8 cellular contexts compared by ENCODE assay signal in genomic region chr1:1122078-1122811, GRCh38.
DNase-seq lines count a peak whose midpoint lies in the region; ATAC-seq and TF ChIP-seq lines count a peak whose summit lies in the region.

No MANE protein-coding gene starts in this region.

- no peaks in the 10 kb centered on the region for H3K79me2 ChIP-seq in DND-41 (ENCODE audit: insufficient read depth, low read length)

- no peaks in the 10 kb centered on the region for H3K36me3 ChIP-seq in DND-41 (ENCODE audit: insufficient read depth, low read length)
- H3K36me3 ChIP-seq in muscle layer of colon (ENCODE audit: insufficient read depth, low read length): no peaks in the 10 kb centered on the region

- H3K4me2 ChIP-seq in DND-41 (ENCODE audit: insufficient read depth, low read length): peak overlapping the region; percentile 23

- peak; percentile 93 for ATAC-seq in DND-41 (ENCODE audit: insufficient read depth, low read depth)
- ATAC-seq in HG02759 (IDR thresholded peaks at IDR 0.05; ENCODE audit: unreplicated experiment): peak; percentile 68
- no peak for ATAC-seq in HG02623 (IDR thresholded peaks at IDR 0.05; ENCODE audit: unreplicated experiment)

- H3K27me3 ChIP-seq in DND-41 (ENCODE audit: insufficient read depth, low read length, poor library complexity) (no peaks in the 10 kb centered on the region), muscle layer of colon (ENCODE audit: control insufficient read depth in 1 of 2, insufficient read depth in 2 of 2, low read length in 2 of 2) (peaks cover 0 to 32% of the 10 kb centered on the region in 2 donors)

- TF ChIP-seq CTCF in DND-41 (IDR thresholded peaks at IDR 0.05; ENCODE audit: borderline replicate concordance, extremely low read depth, low read length, poor library complexity, severe bottlenecking): peak; percentile 78

- H3K27ac ChIP-seq in DND-41 (ENCODE audit: low read length) (no peak overlapping the region), muscle layer of colon (ENCODE audit: low read depth, low read length) (no peak overlapping the region)

- H3K9ac ChIP-seq in DND-41 (ENCODE audit: low read depth, low read length): no peak overlapping the region
- H3K9ac ChIP-seq in muscle layer of colon (ENCODE audit: low read length): no peak overlapping the region

- no peak overlapping the region for H3K4me3 ChIP-seq in DND-41 (ENCODE audit: low read depth in 1 of 2, low read length in 2 of 2)
- H3K4me3 ChIP-seq in muscle layer of colon (ENCODE audit: low read depth in 1 of 2, low read length in 2 of 2): peak overlapping the region; percentile 35 to 50

- peak overlapping the region; percentile 63; the same call in 1 of the 2 replicates for H2AFZ ChIP-seq in DND-41 (ENCODE audit: low read depth, low read length)

- H4K20me1 ChIP-seq in DND-41 (ENCODE audit: insufficient read depth, low read length): peaks cover 15% of the 10 kb centered on the region

- H3K9me3 ChIP-seq in DND-41 (ENCODE audit: insufficient read depth, low read length, severe bottlenecking) (no peaks in the 10 kb centered on the region), muscle layer of colon (ENCODE audit: low read length) (no peaks in the 10 kb centered on the region)

- peak; percentile 73 for DNase-seq in DND-41
- DNase-seq in NOMO-1 (lab: John Stamatoyannopoulos, UW; ENCODE audit: unreplicated experiment in 2 of 2): peak; percentile 48 to 62
- peak; percentile 88 for DNase-seq in activated CD8-positive, alpha-beta memory T cell treated with anti-CD3 and anti-CD28 coated beads, Interleukin-2, amount 50 U/mL, for 4 hours
- peak; percentile 87 for DNase-seq in epidermal melanocyte (ENCODE audit: insufficient read length, low spot score)
- DNase-seq in stimulated activated CD8-positive, alpha-beta memory T cell treated with anti-CD3 and anti-CD28 coated beads, Interleukin-4, amount 100 ng/mL, for 1 hour (ENCODE audit: low read depth in 2 of 2, low spot score in 1 of 2): peak; percentile 56 to 74

- H3K4me1 ChIP-seq in DND-41 (ENCODE audit: insufficient read depth, low read length) (peaks cover 7% of the 10 kb centered on the region), muscle layer of colon (ENCODE audit: insufficient read depth, low read length) (no peaks in the 10 kb centered on the region)

Comparison
In these comparisons a context has a peak if more than half of its experiments do, and no peak if none do; other contexts are left out.
1. H3K4me3 ChIP-seq: peak in muscle layer of colon (2 of 2); none in DND-41 (0 of 2).
2. Peak in every context shown above with its lines, with median percentiles within 50 percentile points of each other: DNase-seq.